Comparison of ENCODE assay signal across 8 cellular contexts in the genomic region with DNA sequence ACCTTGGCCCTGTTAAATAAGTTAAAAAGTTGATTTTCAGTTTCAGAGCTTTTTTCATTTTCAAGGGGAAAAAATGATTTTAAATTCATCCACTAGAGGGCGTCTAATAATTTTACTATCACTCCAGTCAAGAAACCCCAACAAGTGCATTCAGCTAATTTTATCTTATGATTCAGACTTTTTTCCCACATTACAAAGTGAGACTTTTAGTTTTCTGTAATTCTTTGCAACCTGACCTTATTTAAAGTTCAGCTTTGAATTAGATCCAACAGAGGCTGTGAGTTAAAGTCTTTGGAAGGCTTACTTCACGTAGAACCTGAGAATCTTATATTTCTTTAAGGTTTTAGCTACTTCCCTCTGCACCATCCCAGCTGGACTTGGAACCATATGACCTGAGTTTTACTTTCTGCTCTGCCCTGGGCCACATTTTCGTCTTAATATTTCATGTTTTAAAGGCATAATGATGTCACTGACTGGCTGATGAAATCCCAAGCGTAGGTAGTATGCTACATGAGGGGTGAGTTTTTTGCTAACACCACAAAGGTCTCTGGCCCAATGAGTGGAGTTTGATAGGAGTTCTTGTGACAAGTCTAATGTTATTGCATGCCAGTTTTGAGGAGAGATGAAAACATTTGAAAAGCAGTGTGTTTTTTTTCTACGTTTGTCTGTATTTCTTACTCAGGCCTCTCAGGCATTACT. TPM values are rescaled to one million over a fixed set of nuclear protein-coding genes. Genes with fewer than 3 reads are reported as not detected.
DNase-seq lines count a peak whose midpoint lies in the region; ATAC-seq and TF ChIP-seq lines count a peak whose summit lies in the region.

No MANE protein-coding gene starts in this region.

- peak overlapping the region; percentile 14 for H3K27ac ChIP-seq in neural progenitor cell

- peak; percentile 15 to 51 for DNase-seq in NCI-H446 (lab: John Stamatoyannopoulos, UW)
- DNase-seq in NCI-H446 treated with DMSO at 0.1 percent for 48 hours (lab: John Stamatoyannopoulos, UW): no peak
- peak; percentile 29 for DNase-seq in NCI-H526 treated with DMSO at 0.1 percent for 48 hours (lab: John Stamatoyannopoulos, UW)
- DNase-seq in dedifferentiated amniotic fluid mesenchymal stem cell (ENCODE audit: extremely low spot score): peak; percentile 61
- peak; percentile 28 for DNase-seq in neural progenitor cell (ENCODE audit: low spot score)
- DNase-seq in UCSD-AML1 (lab: John Stamatoyannopoulos, UW; ENCODE audit: unreplicated experiment): no peak

- H3K9ac ChIP-seq in neural progenitor cell: no peak overlapping the region

- no peak overlapping the region for H3K4me3 ChIP-seq in neural progenitor cell

- no peak overlapping the region for H3K27ac Mint-ChIP-seq in neural progenitor cell
- no peak overlapping the region for H3K27ac Mint-ChIP-seq in stimulated activated memory B cell treated with anti-CD40 and anti-IgM and Interleukin-4, amounts not matched to agents 10 μg/mL and 1 μg/mL and 100 μg/mL, for 72 hours

- peak overlapping the region; percentile 88 for H2AFZ ChIP-seq in neural progenitor cell (replicated peaks)

- no peaks in the 10 kb centered on the region for H3K9me3 Mint-ChIP-seq in neural progenitor cell
- H3K9me3 Mint-ChIP-seq in stimulated activated memory B cell treated with anti-CD40 and anti-IgM and Interleukin-4, amounts not matched to agents 10 μg/mL and 1 μg/mL and 100 μg/mL, for 72 hours: no peaks in the 10 kb centered on the region

- H3K4me1 ChIP-seq in neural progenitor cell: no peaks in the 10 kb centered on the region

- no peaks in the 10 kb centered on the region for H3K4me1 Mint-ChIP-seq in neural progenitor cell
- no peaks in the 10 kb centered on the region for H3K4me1 Mint-ChIP-seq in stimulated activated memory B cell treated with anti-CD40 and anti-IgM and Interleukin-4, amounts not matched to agents 10 μg/mL and 1 μg/mL and 100 μg/mL, for 72 hours

- H3F3A ChIP-seq in neural progenitor cell (ENCODE audit: low read depth): no peaks in the 10 kb centered on the region

- no peaks in the 10 kb centered on the region for H3K36me3 ChIP-seq in neural progenitor cell

- H3K36me3 Mint-ChIP-seq in neural progenitor cell: peaks cover under 1% of the 10 kb centered on the region
- peaks cover 3% of the 10 kb centered on the region for H3K36me3 Mint-ChIP-seq in stimulated activated memory B cell treated with anti-CD40 and anti-IgM and Interleukin-4, amounts not matched to agents 10 μg/mL and 1 μg/mL and 100 μg/mL, for 72 hours

- no peak overlapping the region for H3K4me3 Mint-ChIP-seq in neural progenitor cell
- no peak overlapping the region for H3K4me3 Mint-ChIP-seq in stimulated activated memory B cell treated with anti-CD40 and anti-IgM and Interleukin-4, amounts not matched to agents 10 μg/mL and 1 μg/mL and 100 μg/mL, for 72 hours

- ATAC-seq in GM21619 (IDR thresholded peaks at IDR 0.05; ENCODE audit: unreplicated experiment): peak; percentile 61
- ATAC-seq in stimulated activated memory B cell treated with anti-CD40 and anti-IgM and Interleukin-4, amounts not matched to agents 10 μg/mL and 1 μg/mL and 100 μg/mL, for 72 hours: no peak

- no peaks in the 10 kb centered on the region for H3K9me3 ChIP-seq in neural progenitor cell (ENCODE audit: low read depth)

- H3K27me3 Mint-ChIP-seq in neural progenitor cell (ENCODE audit: insufficient read depth, low read depth): no peaks in the 10 kb centered on the region
- no peaks in the 10 kb centered on the region for H3K27me3 Mint-ChIP-seq in stimulated activated memory B cell treated with anti-CD40 and anti-IgM and Interleukin-4, amounts not matched to agents 10 μg/mL and 1 μg/mL and 100 μg/mL, for 72 hours

- H3K27me3 ChIP-seq in neural progenitor cell: no peaks in the 10 kb centered on the region

- TF ChIP-seq CTCF in neural progenitor cell (IDR thresholded peaks at IDR 0.05): peak; percentile 79

- H3K79me2 ChIP-seq in neural progenitor cell (ENCODE audit: low read depth): no peaks in the 10 kb centered on the region

- H3K4me2 ChIP-seq in neural progenitor cell: no peak overlapping the region

- no peaks in the 10 kb centered on the region for H4K20me1 ChIP-seq in neural progenitor cell (ENCODE audit: low read depth)

RNA-seq across cellular contexts. Expression of gene GNRHR, which starts 7.2 kb away (rescaled TPM):
- total RNA-seq in neural progenitor cell (ENCODE audit: low replicate concordance): not detected in 2 replicates

RNA-seq across cellular contexts. Expression of gene UBA6, which starts 46.0 kb away (rescaled TPM):
- total RNA-seq in neural progenitor cell (ENCODE audit: low replicate concordance): 120 and 162 TPM in 2 replicates

Comparison
In these comparisons a context has a peak if more than half of its experiments do, and no peak if none do; other contexts are left out.
1. DNase-seq: peak in NCI-H446 (2 of 2), NCI-H526 treated with DMSO at 0.1 percent for 48 hours (single experiment), dedifferentiated amniotic fluid mesenchymal stem cell (single experiment) and neural progenitor cell (single experiment); none in NCI-H446 treated with DMSO at 0.1 percent for 48 hours (single experiment) and UCSD-AML1 (single experiment).